ENCODE assay signal across 1 cellular context in the genomic region with DNA sequence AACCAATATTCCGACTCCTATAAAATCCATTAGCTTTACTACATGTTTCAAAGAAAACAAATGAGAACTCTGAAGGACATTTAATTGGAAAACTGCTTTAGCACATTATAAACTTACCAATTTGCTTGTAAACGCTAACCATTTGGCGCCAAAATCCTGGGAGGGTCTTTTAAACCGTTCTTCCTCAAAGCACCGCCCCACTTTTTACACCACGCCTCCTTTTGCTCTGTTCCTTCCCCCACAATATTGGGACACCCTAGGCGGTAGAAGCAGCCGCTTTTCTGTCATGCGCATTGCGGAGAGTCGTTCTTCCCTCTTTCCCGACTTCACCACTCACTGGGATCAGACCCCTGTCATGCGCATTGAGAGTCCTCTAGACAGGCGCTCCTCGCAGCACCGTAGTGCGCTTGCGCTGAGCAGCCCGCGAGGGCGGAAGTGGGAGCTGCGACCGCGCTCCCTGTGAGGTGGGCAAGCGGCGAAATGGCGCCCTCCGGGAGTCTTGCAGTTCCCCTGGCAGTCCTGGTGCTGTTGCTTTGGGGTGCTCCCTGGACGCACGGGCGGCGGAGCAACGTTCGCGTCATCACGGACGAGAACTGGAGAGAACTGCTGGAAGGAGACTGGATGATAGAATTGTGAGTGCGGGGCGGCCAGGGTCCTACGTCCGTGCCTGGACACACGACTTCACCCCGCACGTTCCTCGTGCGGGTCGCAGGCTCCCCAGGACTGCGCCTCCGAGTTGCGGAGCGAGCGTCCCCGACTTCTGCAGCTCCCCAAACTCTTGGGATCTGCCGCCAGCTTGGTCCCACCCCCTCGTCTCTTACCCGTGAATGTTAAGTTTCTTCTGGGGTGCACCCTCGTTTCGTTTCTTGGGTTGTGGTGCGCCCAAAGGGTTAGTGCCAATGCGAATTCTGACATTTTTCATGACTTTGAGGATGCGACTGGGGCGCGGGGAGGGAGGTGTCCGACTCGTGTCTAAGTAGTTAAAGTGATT.
TF ChIP-seq lines count a peak whose summit lies in the region.

A gene with protein sequence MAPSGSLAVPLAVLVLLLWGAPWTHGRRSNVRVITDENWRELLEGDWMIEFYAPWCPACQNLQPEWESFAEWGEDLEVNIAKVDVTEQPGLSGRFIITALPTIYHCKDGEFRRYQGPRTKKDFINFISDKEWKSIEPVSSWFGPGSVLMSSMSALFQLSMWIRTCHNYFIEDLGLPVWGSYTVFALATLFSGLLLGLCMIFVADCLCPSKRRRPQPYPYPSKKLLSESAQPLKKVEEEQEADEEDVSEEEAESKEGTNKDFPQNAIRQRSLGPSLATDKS (plus strand): TSS at position 435 of the 991 bp plus-strand sequence. CDS start 46 bp downstream, at position 481.

TF ChIP-seq in HepG2, 621 proteins besides CTCF, POLR2A, EP300 and RAD21 (continued from another document and continues in another):
- TF ChIP-seq, protein P1, sequence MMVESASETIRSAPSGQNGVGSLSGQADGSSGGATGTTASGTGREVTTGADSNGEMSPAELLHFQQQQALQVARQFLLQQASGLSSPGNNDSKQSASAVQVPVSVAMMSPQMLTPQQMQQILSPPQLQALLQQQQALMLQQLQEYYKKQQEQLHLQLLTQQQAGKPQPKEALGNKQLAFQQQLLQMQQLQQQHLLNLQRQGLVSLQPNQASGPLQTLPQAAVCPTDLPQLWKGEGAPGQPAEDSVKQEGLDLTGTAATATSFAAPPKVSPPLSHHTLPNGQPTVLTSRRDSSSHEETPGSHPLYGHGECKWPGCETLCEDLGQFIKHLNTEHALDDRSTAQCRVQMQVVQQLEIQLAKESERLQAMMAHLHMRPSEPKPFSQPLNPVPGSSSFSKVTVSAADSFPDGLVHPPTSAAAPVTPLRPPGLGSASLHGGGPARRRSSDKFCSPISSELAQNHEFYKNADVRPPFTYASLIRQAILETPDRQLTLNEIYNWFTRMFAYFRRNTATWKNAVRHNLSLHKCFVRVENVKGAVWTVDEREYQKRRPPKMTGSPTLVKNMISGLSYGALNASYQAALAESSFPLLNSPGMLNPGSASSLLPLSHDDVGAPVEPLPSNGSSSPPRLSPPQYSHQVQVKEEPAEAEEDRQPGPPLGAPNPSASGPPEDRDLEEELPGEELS (CRISPR knock-in tag; IDR thresholded peaks at IDR 0.05): 0 out of 2 replicates have a peak, but pooled peaks have one; percentile 21
- TF ChIP-seq ZNF367 (CRISPR knock-in tag; IDR thresholded peaks at IDR 0.05; ENCODE audit: borderline replicate concordance) (no peak), STAT5B (CRISPR knock-in tag; IDR thresholded peaks at IDR 0.05) (no peak), ZNF713 (CRISPR knock-in tag; IDR thresholded peaks at IDR 0.05) (no peak), EEA1 (CRISPR knock-in tag; IDR thresholded peaks at IDR 0.05; ENCODE audit: borderline replicate concordance) (0 out of 2 replicates have a peak, but pooled peaks have one; percentile 32), ARNT (IDR thresholded peaks at IDR 0.05) (no peak), TGIF2 (CRISPR knock-in tag; IDR thresholded peaks at IDR 0.05) (peak; percentile 46; the same call in 1 of the 2 replicates), NKX3-1 (CRISPR knock-in tag; IDR thresholded peaks at IDR 0.05) (no peak), ZNF670 (CRISPR knock-in tag; IDR thresholded peaks at IDR 0.05; ENCODE audit: borderline replicate concordance) (no peak), ZNF326 (CRISPR knock-in tag; IDR thresholded peaks at IDR 0.05; ENCODE audit: borderline replicate concordance) (no peak), ZBTB21 (CRISPR knock-in tag; IDR thresholded peaks at IDR 0.05) (no peak), TBP (CRISPR knock-in tag; IDR thresholded peaks at IDR 0.05) (no peak), ZNF660 (CRISPR knock-in tag; IDR thresholded peaks at IDR 0.05; ENCODE audit: borderline replicate concordance, low read depth) (0 out of 2 replicates have a peak, but pooled peaks have one; percentile 46), PHF20 (CRISPR knock-in tag; IDR thresholded peaks at IDR 0.05) (peak; percentile 88), ZNF33A (CRISPR knock-in tag; IDR thresholded peaks at IDR 0.05; ENCODE audit: borderline replicate concordance) (no peak), NPAS2 (CRISPR knock-in tag; IDR thresholded peaks at IDR 0.05; ENCODE audit: borderline replicate concordance) (no peak), TCF7L2 (IDR thresholded peaks at IDR 0.05; ENCODE audit: low read depth, low read length) (no peak), ZNF430 (CRISPR knock-in tag; IDR thresholded peaks at IDR 0.05) (no peak), SIN3A (IDR thresholded peaks at IDR 0.05; ENCODE audit: borderline replicate concordance, low read depth, low read length) (peak; percentile 73; the same call in 1 of the 2 replicates), TCF7 (IDR thresholded peaks at IDR 0.05; ENCODE audit: low read depth) (no peak), ZNF615 (CRISPR knock-in tag; IDR thresholded peaks at IDR 0.05; ENCODE audit: borderline replicate concordance) (no peak), BHLHE40 (IDR thresholded peaks at IDR 0.05; ENCODE audit: low read length) (peak; percentile 24; the same call in 1 of the 2 replicates), ZNF678 (CRISPR knock-in tag; IDR thresholded peaks at IDR 0.05) (no peak)
- TF ChIP-seq, protein P2, sequence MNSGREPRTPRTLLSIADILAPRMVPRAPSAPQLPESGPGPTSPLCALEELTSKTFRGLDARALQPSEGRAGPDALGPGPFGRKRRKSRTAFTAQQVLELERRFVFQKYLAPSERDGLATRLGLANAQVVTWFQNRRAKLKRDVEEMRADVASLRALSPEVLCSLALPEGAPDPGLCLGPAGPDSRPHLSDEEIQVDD (CRISPR knock-in tag; IDR thresholded peaks at IDR 0.05; ENCODE audit: borderline replicate concordance): peak; percentile 33; the same call in 1 of the 2 replicates
- TF ChIP-seq, protein P3, sequence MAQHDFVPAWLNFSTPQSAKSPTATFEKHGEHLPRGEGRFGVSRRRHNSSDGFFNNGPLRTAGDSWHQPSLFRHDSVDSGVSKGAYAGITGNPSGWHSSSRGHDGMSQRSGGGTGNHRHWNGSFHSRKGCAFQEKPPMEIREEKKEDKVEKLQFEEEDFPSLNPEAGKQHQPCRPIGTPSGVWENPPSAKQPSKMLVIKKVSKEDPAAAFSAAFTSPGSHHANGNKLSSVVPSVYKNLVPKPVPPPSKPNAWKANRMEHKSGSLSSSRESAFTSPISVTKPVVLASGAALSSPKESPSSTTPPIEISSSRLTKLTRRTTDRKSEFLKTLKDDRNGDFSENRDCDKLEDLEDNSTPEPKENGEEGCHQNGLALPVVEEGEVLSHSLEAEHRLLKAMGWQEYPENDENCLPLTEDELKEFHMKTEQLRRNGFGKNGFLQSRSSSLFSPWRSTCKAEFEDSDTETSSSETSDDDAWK (CRISPR knock-in tag; IDR thresholded peaks at IDR 0.05): no peak
- TF ChIP-seq, protein P4, sequence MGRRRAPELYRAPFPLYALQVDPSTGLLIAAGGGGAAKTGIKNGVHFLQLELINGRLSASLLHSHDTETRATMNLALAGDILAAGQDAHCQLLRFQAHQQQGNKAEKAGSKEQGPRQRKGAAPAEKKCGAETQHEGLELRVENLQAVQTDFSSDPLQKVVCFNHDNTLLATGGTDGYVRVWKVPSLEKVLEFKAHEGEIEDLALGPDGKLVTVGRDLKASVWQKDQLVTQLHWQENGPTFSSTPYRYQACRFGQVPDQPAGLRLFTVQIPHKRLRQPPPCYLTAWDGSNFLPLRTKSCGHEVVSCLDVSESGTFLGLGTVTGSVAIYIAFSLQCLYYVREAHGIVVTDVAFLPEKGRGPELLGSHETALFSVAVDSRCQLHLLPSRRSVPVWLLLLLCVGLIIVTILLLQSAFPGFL (CRISPR knock-in tag; IDR thresholded peaks at IDR 0.05): no peak
- TF ChIP-seq, protein P5, sequence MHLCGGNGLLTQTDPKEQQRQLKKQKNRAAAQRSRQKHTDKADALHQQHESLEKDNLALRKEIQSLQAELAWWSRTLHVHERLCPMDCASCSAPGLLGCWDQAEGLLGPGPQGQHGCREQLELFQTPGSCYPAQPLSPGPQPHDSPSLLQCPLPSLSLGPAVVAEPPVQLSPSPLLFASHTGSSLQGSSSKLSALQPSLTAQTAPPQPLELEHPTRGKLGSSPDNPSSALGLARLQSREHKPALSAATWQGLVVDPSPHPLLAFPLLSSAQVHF (CRISPR knock-in tag; IDR thresholded peaks at IDR 0.05): peak; percentile 66; the same call in 1 of the 2 replicates
- TF ChIP-seq, protein P6, sequence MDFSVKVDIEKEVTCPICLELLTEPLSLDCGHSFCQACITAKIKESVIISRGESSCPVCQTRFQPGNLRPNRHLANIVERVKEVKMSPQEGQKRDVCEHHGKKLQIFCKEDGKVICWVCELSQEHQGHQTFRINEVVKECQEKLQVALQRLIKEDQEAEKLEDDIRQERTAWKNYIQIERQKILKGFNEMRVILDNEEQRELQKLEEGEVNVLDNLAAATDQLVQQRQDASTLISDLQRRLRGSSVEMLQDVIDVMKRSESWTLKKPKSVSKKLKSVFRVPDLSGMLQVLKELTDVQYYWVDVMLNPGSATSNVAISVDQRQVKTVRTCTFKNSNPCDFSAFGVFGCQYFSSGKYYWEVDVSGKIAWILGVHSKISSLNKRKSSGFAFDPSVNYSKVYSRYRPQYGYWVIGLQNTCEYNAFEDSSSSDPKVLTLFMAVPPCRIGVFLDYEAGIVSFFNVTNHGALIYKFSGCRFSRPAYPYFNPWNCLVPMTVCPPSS (IDR thresholded peaks at IDR 0.05): no peak
- TF ChIP-seq, protein P7, sequence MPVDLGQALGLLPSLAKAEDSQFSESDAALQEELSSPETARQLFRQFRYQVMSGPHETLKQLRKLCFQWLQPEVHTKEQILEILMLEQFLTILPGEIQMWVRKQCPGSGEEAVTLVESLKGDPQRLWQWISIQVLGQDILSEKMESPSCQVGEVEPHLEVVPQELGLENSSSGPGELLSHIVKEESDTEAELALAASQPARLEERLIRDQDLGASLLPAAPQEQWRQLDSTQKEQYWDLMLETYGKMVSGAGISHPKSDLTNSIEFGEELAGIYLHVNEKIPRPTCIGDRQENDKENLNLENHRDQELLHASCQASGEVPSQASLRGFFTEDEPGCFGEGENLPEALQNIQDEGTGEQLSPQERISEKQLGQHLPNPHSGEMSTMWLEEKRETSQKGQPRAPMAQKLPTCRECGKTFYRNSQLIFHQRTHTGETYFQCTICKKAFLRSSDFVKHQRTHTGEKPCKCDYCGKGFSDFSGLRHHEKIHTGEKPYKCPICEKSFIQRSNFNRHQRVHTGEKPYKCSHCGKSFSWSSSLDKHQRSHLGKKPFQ (CRISPR knock-in tag; IDR thresholded peaks at IDR 0.05; ENCODE audit: insufficient replicate concordance): peak; percentile 33
- TF ChIP-seq, protein P8, sequence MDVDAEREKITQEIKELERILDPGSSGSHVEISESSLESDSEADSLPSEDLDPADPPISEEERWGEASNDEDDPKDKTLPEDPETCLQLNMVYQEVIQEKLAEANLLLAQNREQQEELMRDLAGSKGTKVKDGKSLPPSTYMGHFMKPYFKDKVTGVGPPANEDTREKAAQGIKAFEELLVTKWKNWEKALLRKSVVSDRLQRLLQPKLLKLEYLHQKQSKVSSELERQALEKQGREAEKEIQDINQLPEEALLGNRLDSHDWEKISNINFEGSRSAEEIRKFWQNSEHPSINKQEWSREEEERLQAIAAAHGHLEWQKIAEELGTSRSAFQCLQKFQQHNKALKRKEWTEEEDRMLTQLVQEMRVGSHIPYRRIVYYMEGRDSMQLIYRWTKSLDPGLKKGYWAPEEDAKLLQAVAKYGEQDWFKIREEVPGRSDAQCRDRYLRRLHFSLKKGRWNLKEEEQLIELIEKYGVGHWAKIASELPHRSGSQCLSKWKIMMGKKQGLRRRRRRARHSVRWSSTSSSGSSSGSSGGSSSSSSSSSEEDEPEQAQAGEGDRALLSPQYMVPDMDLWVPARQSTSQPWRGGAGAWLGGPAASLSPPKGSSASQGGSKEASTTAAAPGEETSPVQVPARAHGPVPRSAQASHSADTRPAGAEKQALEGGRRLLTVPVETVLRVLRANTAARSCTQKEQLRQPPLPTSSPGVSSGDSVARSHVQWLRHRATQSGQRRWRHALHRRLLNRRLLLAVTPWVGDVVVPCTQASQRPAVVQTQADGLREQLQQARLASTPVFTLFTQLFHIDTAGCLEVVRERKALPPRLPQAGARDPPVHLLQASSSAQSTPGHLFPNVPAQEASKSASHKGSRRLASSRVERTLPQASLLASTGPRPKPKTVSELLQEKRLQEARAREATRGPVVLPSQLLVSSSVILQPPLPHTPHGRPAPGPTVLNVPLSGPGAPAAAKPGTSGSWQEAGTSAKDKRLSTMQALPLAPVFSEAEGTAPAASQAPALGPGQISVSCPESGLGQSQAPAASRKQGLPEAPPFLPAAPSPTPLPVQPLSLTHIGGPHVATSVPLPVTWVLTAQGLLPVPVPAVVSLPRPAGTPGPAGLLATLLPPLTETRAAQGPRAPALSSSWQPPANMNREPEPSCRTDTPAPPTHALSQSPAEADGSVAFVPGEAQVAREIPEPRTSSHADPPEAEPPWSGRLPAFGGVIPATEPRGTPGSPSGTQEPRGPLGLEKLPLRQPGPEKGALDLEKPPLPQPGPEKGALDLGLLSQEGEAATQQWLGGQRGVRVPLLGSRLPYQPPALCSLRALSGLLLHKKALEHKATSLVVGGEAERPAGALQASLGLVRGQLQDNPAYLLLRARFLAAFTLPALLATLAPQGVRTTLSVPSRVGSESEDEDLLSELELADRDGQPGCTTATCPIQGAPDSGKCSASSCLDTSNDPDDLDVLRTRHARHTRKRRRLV (CRISPR knock-in tag; IDR thresholded peaks at IDR 0.05): 0 out of 2 replicates have a peak, but pooled peaks have one; percentile 42
- TF ChIP-seq, protein P9, sequence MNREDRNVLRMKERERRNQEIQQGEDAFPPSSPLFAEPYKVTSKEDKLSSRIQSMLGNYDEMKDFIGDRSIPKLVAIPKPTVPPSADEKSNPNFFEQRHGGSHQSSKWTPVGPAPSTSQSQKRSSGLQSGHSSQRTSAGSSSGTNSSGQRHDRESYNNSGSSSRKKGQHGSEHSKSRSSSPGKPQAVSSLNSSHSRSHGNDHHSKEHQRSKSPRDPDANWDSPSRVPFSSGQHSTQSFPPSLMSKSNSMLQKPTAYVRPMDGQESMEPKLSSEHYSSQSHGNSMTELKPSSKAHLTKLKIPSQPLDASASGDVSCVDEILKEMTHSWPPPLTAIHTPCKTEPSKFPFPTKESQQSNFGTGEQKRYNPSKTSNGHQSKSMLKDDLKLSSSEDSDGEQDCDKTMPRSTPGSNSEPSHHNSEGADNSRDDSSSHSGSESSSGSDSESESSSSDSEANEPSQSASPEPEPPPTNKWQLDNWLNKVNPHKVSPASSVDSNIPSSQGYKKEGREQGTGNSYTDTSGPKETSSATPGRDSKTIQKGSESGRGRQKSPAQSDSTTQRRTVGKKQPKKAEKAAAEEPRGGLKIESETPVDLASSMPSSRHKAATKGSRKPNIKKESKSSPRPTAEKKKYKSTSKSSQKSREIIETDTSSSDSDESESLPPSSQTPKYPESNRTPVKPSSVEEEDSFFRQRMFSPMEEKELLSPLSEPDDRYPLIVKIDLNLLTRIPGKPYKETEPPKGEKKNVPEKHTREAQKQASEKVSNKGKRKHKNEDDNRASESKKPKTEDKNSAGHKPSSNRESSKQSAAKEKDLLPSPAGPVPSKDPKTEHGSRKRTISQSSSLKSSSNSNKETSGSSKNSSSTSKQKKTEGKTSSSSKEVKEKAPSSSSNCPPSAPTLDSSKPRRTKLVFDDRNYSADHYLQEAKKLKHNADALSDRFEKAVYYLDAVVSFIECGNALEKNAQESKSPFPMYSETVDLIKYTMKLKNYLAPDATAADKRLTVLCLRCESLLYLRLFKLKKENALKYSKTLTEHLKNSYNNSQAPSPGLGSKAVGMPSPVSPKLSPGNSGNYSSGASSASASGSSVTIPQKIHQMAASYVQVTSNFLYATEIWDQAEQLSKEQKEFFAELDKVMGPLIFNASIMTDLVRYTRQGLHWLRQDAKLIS (CRISPR knock-in tag; IDR thresholded peaks at IDR 0.05): no peak
- TF ChIP-seq, protein P10, sequence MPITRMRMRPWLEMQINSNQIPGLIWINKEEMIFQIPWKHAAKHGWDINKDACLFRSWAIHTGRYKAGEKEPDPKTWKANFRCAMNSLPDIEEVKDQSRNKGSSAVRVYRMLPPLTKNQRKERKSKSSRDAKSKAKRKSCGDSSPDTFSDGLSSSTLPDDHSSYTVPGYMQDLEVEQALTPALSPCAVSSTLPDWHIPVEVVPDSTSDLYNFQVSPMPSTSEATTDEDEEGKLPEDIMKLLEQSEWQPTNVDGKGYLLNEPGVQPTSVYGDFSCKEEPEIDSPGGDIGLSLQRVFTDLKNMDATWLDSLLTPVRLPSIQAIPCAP (CRISPR knock-in tag; IDR thresholded peaks at IDR 0.05; ENCODE audit: low read depth): 0 out of 2 replicates have a peak, but pooled peaks have one; percentile 44
